8 cellular contexts compared by ENCODE assay signal in genomic region chr1:31412732-31413404, GRCh38. TPM values are rescaled to one million over a fixed set of nuclear protein-coding genes. Genes with fewer than 3 reads are reported as not detected.
DNase-seq lines count a peak whose midpoint lies in the region; ATAC-seq, FAIRE-seq and TF ChIP-seq lines count a peak whose summit lies in the region.

TSS of gene SERINC2 (plus strand) at chr1:31413213. CDS start at chr1:31413266, 53 bp downstream.

- no peak for TF ChIP-seq CTCF in bronchial epithelial cell (IDR thresholded peaks at IDR 0.05; ENCODE audit: insufficient read depth, low read length, severe bottlenecking)

- H3K27ac ChIP-seq in BLaER1, result no peak within 1 kb of the TSS
- H3K27ac ChIP-seq in subcutaneous abdominal adipose tissue (ENCODE audit: low read depth, low read length), result no peak within 1 kb of the TSS

- H3K4me1 ChIP-seq in BLaER1 (peaks cover 23% of the 10 kb centered on the region), subcutaneous abdominal adipose tissue (ENCODE audit: control insufficient read depth in 5 of 5, insufficient read depth in 5 of 5, low read length in 5 of 5) (peaks cover 0 to 16% (median 12%) of the 10 kb centered on the region in 5 donors)

- DNase-seq in NCI-H774 (lab: John Stamatoyannopoulos, UW), result peak; percentile 90
- DNase-seq in bronchial epithelial cell (ENCODE audit: low read depth), result no peak
- DNase-seq in left lobe of liver (ENCODE audit: low spot score), result peak; percentile 65
- DNase-seq in dedifferentiated amniotic fluid mesenchymal stem cell (ENCODE audit: extremely low spot score), result no peak

- H3K9me3 ChIP-seq in BLaER1 (no peaks in the 10 kb centered on the region), subcutaneous abdominal adipose tissue (ENCODE audit: control insufficient read depth in 5 of 5, low read length in 5 of 5) (no peaks in the 10 kb centered on the region)

- peak; percentile 36 for TF ChIP-seq POLR2A in GM19099 (IDR thresholded peaks at IDR 0.05; ENCODE audit: extremely low read depth, insufficient read length, low read depth)

- H3K36me3 ChIP-seq in BLaER1, result no peaks in the 10 kb centered on the region
- H3K36me3 ChIP-seq in bronchial epithelial cell (ENCODE audit: control insufficient read depth, insufficient read depth, low read length), result peaks cover 8% of the 10 kb centered on the region
- no peaks in the 10 kb centered on the region for H3K36me3 ChIP-seq in subcutaneous abdominal adipose tissue (ENCODE audit: control insufficient read depth in 5 of 5, insufficient read depth in 5 of 5, low read length in 5 of 5)

- H3K9ac ChIP-seq in BLaER1, result peak within 1 kb of the TSS; percentile 54
- peak within 1 kb of the TSS in 4 of 5 donors; percentile 61 to 76 (median 71) for H3K9ac ChIP-seq in subcutaneous abdominal adipose tissue (ENCODE audit: low read length in 5 of 5)

- FAIRE-seq in bronchial epithelial cell (lab: Jason Lieb, UNC), result no peak

- peak within 1 kb of the TSS; percentile 98 for H3K4me2 ChIP-seq in BLaER1

- H3K4me3 ChIP-seq in BLaER1 (peak within 1 kb of the TSS; percentile 71), bronchial epithelial cell (ENCODE audit: low read depth, low read length) (peak within 1 kb of the TSS; percentile 78), subcutaneous abdominal adipose tissue (ENCODE audit: low read depth in 1 of 5, low read length in 5 of 5) (peak within 1 kb of the TSS; percentile 56 to 73 (median 66))

- peak; percentile 74 for ATAC-seq in left lobe of liver
- no peak for ATAC-seq in GM18520 (IDR thresholded peaks at IDR 0.05; ENCODE audit: unreplicated experiment)

- H3K27me3 ChIP-seq in BLaER1, result peaks cover 60% of the 10 kb centered on the region
- H3K27me3 ChIP-seq in bronchial epithelial cell (ENCODE audit: control insufficient read depth, insufficient read depth, low read length), result no peaks in the 10 kb centered on the region
- H3K27me3 ChIP-seq in subcutaneous abdominal adipose tissue (ENCODE audit: control insufficient read depth in 5 of 5, insufficient read depth in 4 of 5, low read length in 5 of 5), result peaks cover 3 to 31% (median 24%) of the 10 kb centered on the region in 5 donors

- peaks cover 25% of the 10 kb centered on the region; the same call in 1 of the 2 replicates for H4K20me1 ChIP-seq in BLaER1

RNA-seq across cellular contexts. Expression of gene SERINC2, which starts in this region (rescaled TPM):
- total RNA-seq in bronchial epithelial cell (23.2 and 40.7 TPM in 2 replicates), left lobe of liver (69.1 TPM)

Comparison
In these comparisons a context has a peak if more than half of its experiments do, and no peak if none do; other contexts are left out.
1. DNase-seq: peak in NCI-H774 (single experiment) and left lobe of liver (single experiment); none in bronchial epithelial cell (single experiment) and dedifferentiated amniotic fluid mesenchymal stem cell (single experiment).
2. Peak in every context shown above with its lines, with median percentiles within 50 percentile points of each other: H3K4me3 ChIP-seq.